Comparison of ENCODE assay signal across 1 cellular context in genomic region chr4:73456177-73457022, GRCh38.
A peak's percentile ranks its signal among the peaks of the same experiment; 100 is the strongest.
TF ChIP-seq lines count a peak whose summit lies in the region.

No MANE protein-coding gene starts in this region.

TF ChIP-seq in HepG2, 621 proteins besides CTCF, POLR2A, EP300 and RAD21 (continued from another document):
- TF ChIP-seq AFF4 (CRISPR knock-in tag; IDR thresholded peaks at IDR 0.05) (peak; percentile 84; the same call in 1 of the 2 replicates), MTF1 (CRISPR knock-in tag; IDR thresholded peaks at IDR 0.05) (0 out of 2 replicates have a peak, but pooled peaks have one; percentile 11), NONO (IDR thresholded peaks at IDR 0.05) (no peak), NONO (CRISPR knock-in tag; conservative IDR thresholded peaks at IDR 0.05) (0 out of 2 replicates have a peak, but pooled peaks have one; percentile 4), ZNF264 (CRISPR knock-in tag; IDR thresholded peaks at IDR 0.05) (no peak), SOX6 (IDR thresholded peaks at IDR 0.05) (no peak), SOX6 (CRISPR knock-in tag; IDR thresholded peaks at IDR 0.05) (peak; percentile 32; the same call in 1 of the 2 replicates), ARNT2 (CRISPR knock-in tag; IDR thresholded peaks at IDR 0.05; ENCODE audit: low read depth) (peak; percentile 36; the same call in 1 of the 2 replicates), SNAPC5 (CRISPR knock-in tag; IDR thresholded peaks at IDR 0.05; ENCODE audit: borderline replicate concordance) (0 out of 2 replicates have a peak, but pooled peaks have one; percentile 2), ZSCAN5A (CRISPR knock-in tag; IDR thresholded peaks at IDR 0.05; ENCODE audit: borderline replicate concordance) (peak; percentile 13; the same call in 1 of the 2 replicates), SSRP1 (CRISPR knock-in tag; IDR thresholded peaks at IDR 0.05) (peak; percentile 85; the same call in 1 of the 2 replicates), ATF7-NPFF (CRISPR knock-in tag; IDR thresholded peaks at IDR 0.05; ENCODE audit: low read depth) (peak; percentile 28; the same call in 1 of the 2 replicates), REPIN1 (CRISPR knock-in tag; IDR thresholded peaks at IDR 0.05; ENCODE audit: borderline replicate concordance, low read depth) (peak; percentile 61; the same call in 1 of the 2 replicates), BATF2 (CRISPR knock-in tag; IDR thresholded peaks at IDR 0.05) (no peak), GMEB1 (CRISPR knock-in tag; IDR thresholded peaks at IDR 0.05; ENCODE audit: borderline replicate concordance) (no peak), ZFP62 (CRISPR knock-in tag; IDR thresholded peaks at IDR 0.05) (no peak), TARDBP (CRISPR knock-in tag; IDR thresholded peaks at IDR 0.05) (peak; percentile 17; the same call in 1 of the 2 replicates), ZNF414 (CRISPR knock-in tag; IDR thresholded peaks at IDR 0.05) (no peak), ZNF562 (CRISPR knock-in tag; IDR thresholded peaks at IDR 0.05; ENCODE audit: borderline replicate concordance) (peak; percentile 24; the same call in 1 of the 2 replicates), PHF8 (CRISPR knock-in tag; IDR thresholded peaks at IDR 0.05) (no peak), ZNF790 (CRISPR knock-in tag; IDR thresholded peaks at IDR 0.05; ENCODE audit: borderline replicate concordance) (no peak), POLR2AphosphoS5 (IDR thresholded peaks at IDR 0.05; ENCODE audit: low read depth, low read length) (peak; percentile 87)
TF ChIP-seq in HepG2: peak in this region for 45.
